Comparison of ENCODE assay signal across 5 cellular contexts in the genomic region with DNA sequence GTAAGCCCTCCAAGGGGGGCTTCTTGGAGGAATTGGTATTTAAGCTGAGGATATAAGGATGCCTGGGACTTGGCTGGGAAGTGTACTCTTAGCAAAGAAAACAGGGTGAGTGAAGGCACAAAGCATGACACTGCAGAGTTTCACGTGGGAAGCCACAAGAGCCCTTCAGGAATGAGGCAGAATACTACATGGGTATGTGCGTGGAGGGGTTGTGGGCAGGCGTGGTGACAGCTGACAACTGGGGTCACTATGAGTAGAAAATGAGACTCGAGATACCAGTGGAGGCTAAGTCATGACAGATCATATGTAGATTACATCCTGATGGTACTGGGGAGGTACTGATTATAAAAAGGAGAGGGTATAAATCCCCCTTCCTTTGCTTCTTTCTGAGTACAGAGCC.
"Had no signal": no experiment of that assay in that cellular context is flagged by ENCODE, and none has a peak within 500 bp of the region (broad histone marks: within the 10 kb centered on the region; RNA-seq: fewer than 3 reads in every experiment).

No MANE protein-coding gene starts in this region.

- H3K27ac Mint-ChIP-seq: H9 had no signal

- DNase-seq: GM23248, H9, HCEC 1CT, IMR-90 had no signal

- ATAC-seq: K562 had no signal

- H3K4me1 Mint-ChIP-seq: H9 had no signal

- H3K4me3 Mint-ChIP-seq: H9 had no signal
